In the genomic region with DNA sequence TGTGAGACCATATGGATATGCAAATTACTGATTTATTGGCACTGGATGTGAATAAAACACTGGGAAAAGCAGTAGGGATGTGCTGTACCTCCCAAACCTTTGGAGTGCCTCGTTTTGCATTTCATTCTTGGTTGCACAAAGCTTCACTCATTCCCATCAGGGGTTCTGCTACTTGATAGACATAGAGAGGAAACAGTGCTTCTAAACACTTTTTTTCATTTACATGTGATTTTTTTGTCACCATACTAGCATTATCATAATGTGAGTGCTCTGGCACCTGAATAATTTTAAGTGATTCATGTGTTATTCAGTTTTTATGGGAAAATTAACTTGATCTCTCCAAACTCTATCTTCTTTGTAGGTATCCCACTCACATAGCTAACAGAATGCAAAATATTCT, we compare ENCODE assay signal across 16 cellular contexts.
"Had no signal": no experiment of that assay in that cellular context is flagged by ENCODE, and none has a peak within 500 bp of the region (broad histone marks: within the 10 kb centered on the region; RNA-seq: fewer than 3 reads in every experiment).

No MANE protein-coding gene starts in this region.

- DNase-seq: KBM-7, MV-4-11, NCI-H1092, NCI-H1105 treated with DMSO at 0.1 percent for 48 hours, NCI-H1417 treated with DMSO at 0.1 percent for 48 hours, NCI-H146, NCI-H187 treated with DMSO at 0.1 percent for 48 hours, NCI-H2029 treated with DMSO at 0.1 percent for 48 hours, NCI-H2171 treated with DMSO at 0.1 percent for 48 hours, NCI-H345, NCI-H510A, NCI-H524 treated with DMSO at 0.1 percent for 48 hours, NCI-H748 treated with DMSO at 0.1 percent for 48 hours, Right ventricle myocardium superior, RPMI8226, SIG-M5 had no signal
